7 cellular contexts compared by ENCODE assay signal in the genomic region with DNA sequence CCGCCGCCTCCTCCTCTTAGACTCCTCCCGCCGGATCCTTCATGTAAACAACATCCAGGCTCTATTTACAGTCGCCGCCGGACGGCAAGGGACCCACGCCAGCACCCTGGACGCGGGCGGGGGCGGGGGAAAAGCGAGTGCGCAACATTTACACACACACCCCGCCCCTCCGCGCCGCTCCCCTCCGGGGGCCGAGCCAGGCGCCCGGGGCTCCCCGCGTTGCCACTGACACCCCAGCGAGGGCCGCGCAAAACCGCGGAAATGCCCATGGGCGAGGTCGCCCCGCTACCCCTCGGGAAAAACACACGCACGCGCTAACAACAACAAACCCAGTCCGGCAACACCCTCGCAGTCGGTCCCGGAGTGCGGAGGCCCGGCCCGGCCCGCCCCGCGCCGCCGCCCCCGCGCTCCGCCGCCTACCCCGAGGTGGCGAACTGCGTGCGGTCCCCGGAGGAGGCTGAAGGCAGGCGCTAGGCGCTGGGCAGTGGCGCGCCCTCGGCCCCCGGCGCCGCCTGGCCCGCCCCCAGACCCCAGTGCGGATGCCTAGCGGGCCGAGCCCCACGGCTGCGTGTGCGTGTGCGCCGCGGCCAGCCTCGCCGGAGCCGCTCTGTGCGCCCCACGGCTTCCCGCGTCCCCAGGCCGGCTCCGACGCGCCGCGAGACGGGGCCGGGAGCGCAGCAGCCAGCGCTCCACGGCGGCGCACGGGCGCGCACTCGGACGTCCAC.
A peak's percentile ranks its signal among the peaks of the same experiment; 100 is the strongest.
DNase-seq lines count a peak whose midpoint lies in the region; ATAC-seq, FAIRE-seq and TF ChIP-seq lines count a peak whose summit lies in the region.

No MANE protein-coding gene starts in this region.

- TF ChIP-seq POLR2A in GM12891 (IDR thresholded peaks at IDR 0.05; ENCODE audit: low read depth, low read length): no peak

- peak; percentile 52 for FAIRE-seq in GM12891 (lab: Jason Lieb, UNC)

- H3K36me3 Mint-ChIP-seq in memory B cell: peaks cover 3% of the 10 kb centered on the region

- ATAC-seq in HG02870 (IDR thresholded peaks at IDR 0.05; ENCODE audit: unreplicated experiment) (peak; percentile 37), memory B cell (ENCODE audit: low read depth) (peak; percentile 73)

- no peaks in the 10 kb centered on the region for H3K27me3 Mint-ChIP-seq in memory B cell

- peaks cover 39% of the 10 kb centered on the region for H3K4me1 Mint-ChIP-seq in memory B cell

- H3K4me1 ChIP-seq in effector memory CD4-positive, alpha-beta T cell (ENCODE audit: control insufficient read depth, insufficient read depth, low read length, poor library complexity, severe bottlenecking): peaks cover 21% of the 10 kb centered on the region

- H3K9me3 ChIP-seq in effector memory CD4-positive, alpha-beta T cell (ENCODE audit: control insufficient read depth, low read length): no peaks in the 10 kb centered on the region

- H3K9me3 Mint-ChIP-seq in memory B cell: no peaks in the 10 kb centered on the region

- H3K36me3 ChIP-seq in effector memory CD4-positive, alpha-beta T cell (ENCODE audit: control insufficient read depth, insufficient read depth, low read length): no peaks in the 10 kb centered on the region

- H3K4me3 ChIP-seq in effector memory CD4-positive, alpha-beta T cell (ENCODE audit: insufficient read depth, low read depth, low read length, poor library complexity, severe bottlenecking): peak overlapping the region; percentile 84

- no peaks in the 10 kb centered on the region for H3K27me3 ChIP-seq in effector memory CD4-positive, alpha-beta T cell (replicated peaks; ENCODE audit: control insufficient read depth, insufficient read depth, low read length, poor library complexity, severe bottlenecking)

- peak overlapping the region; percentile 99 for H3K27ac Mint-ChIP-seq in memory B cell

- peak overlapping the region; percentile 97 for H3K27ac ChIP-seq in effector memory CD4-positive, alpha-beta T cell (ENCODE audit: insufficient read depth, low read length, poor library complexity, severe bottlenecking)

- DNase-seq in GM12891 (ENCODE audit: insufficient read length, low spot score) (peak; percentile 38), NCI-H69 (lab: John Stamatoyannopoulos, UW) (peak; percentile 84), memory B cell (ENCODE audit: low spot score in 2 of 2) (peak; percentile 82 to 88)
- peak; percentile 51 to 52 for DNase-seq in activated CD8-positive, alpha-beta memory T cell treated with anti-CD3 and anti-CD28 coated beads for 4 hours (ENCODE audit: low read depth in 2 of 2)
- peak; percentile 69 to 74 (median 71) for DNase-seq in effector memory CD4-positive, alpha-beta T cell
- peak; percentile 56 for DNase-seq in stimulated activated CD8-positive, alpha-beta memory T cell treated with anti-CD3 and anti-CD28 coated beads, Interleukin-12 subunit alpha, Interleukin-12 subunit beta, amount 100 ng/mL, for 1 hour (ENCODE audit: low read depth)

- H3K4me3 Mint-ChIP-seq in memory B cell: peak overlapping the region; percentile 98

TF ChIP-seq in GM12891, 5 proteins besides CTCF, POLR2A, EP300 and RAD21:
- no peak for TF ChIP-seq PAX5 (IDR thresholded peaks at IDR 0.05; ENCODE audit: insufficient read depth, low read length, severe bottlenecking)
- TF ChIP-seq TAF1 (IDR thresholded peaks at IDR 0.05; ENCODE audit: low read depth, low read length): no peak
- TF ChIP-seq POU2F2 (IDR thresholded peaks at IDR 0.05; ENCODE audit: low read depth, low read length): no peak
- no peak for TF ChIP-seq POLR2AphosphoS5 (IDR thresholded peaks at IDR 0.05; ENCODE audit: low read depth, low read length)
- no peak for TF ChIP-seq SPI1 (IDR thresholded peaks at IDR 0.05; ENCODE audit: low read depth, low read length)

Comparison
In these comparisons a context has a peak if more than half of its experiments do, and no peak if none do; other contexts are left out.
1. Peak in every context shown above with its lines: DNase-seq, ATAC-seq, H3K4me3 ChIP-seq and H3K27ac ChIP-seq.